In genomic region chr9:136849038-136849959, GRCh38 we compare ENCODE assay signal across 8 cellular contexts. TPM values are rescaled to one million over a fixed set of nuclear protein-coding genes. Genes with fewer than 3 reads are reported as not detected.
DNase-seq lines count a peak whose midpoint lies in the region; ATAC-seq, FAIRE-seq and TF ChIP-seq lines count a peak whose summit lies in the region.

Gene PHPT1, plus strand, starts transcription at chr9:136849409. Its CDS starts 22 bp downstream, at chr9:136849431.

- H4K20me1 ChIP-seq in OCI-LY7 (ENCODE audit: insufficient read depth, low read length): no peaks in the 10 kb centered on the region

- no TSS peak for BruUV-seq in OCI-LY7 (replicated peaks; lab: Mats Ljungman, UMichigan)

- intact Hi-C loops in OCI-LY7 (cut with micrococcal nuclease; ENCODE audit: unreplicated experiment): loop anchor here (1.0 to 2.0 kb wide), 3 partner anchors 17 to 40 kb away; partner anchors contain the start of genes EDF1 and TRAF2

- peak within 1 kb of the TSS; percentile 90 for H3K4me3 Mint-ChIP-seq in endothelial cell (ENCODE audit: unreplicated experiment)
- peak within 1 kb of the TSS; percentile 94 for H3K4me3 Mint-ChIP-seq in mesothelial cell of epicardium

- H3K36me3 Mint-ChIP-seq in endothelial cell (ENCODE audit: low read depth, unreplicated experiment) (no peaks in the 10 kb centered on the region), mesothelial cell of epicardium (peaks cover 2% of the 10 kb centered on the region)

- H3K27me3 Mint-ChIP-seq in endothelial cell (ENCODE audit: unreplicated experiment): peaks cover 8% of the 10 kb centered on the region
- peaks cover 16% of the 10 kb centered on the region for H3K27me3 Mint-ChIP-seq in mesothelial cell of epicardium (ENCODE audit: low read depth)

- H3K9me3 Mint-ChIP-seq in endothelial cell (ENCODE audit: unreplicated experiment) (no peaks in the 10 kb centered on the region), mesothelial cell of epicardium (no peaks in the 10 kb centered on the region)

- DNase-seq in D721Med (ENCODE audit: insufficient read length, low spot score) (peak; percentile 98), HuH-7.5 (ENCODE audit: low spot score) (peak; percentile 100), OCI-LY7 (ENCODE audit: low spot score) (peak; percentile 99), activated T-cell treated with anti-CD3 and anti-CD28 coated beads for 1 hour (ENCODE audit: low read depth) (peak; percentile 92), endothelial cell (ENCODE audit: low spot score) (peak; percentile 97), mesothelial cell of epicardium (ENCODE audit: low spot score in 2 of 2, unreplicated experiment in 2 of 2) (peak; percentile 98 to 99)
- DNase-seq in stimulated activated CD8-positive, alpha-beta memory T cell treated with anti-CD3 and anti-CD28 coated beads, Interleukin-15, amount 100 ng/mL, for 48 hours (ENCODE audit: low read depth in 2 of 2): peak; percentile 96 to 97

- H3K79me2 ChIP-seq in OCI-LY7 (ENCODE audit: insufficient read depth, low read depth, low read length): no peaks in the 10 kb centered on the region

- H2AFZ ChIP-seq in OCI-LY7 (ENCODE audit: low read length): peak within 1 kb of the TSS; percentile 45; the same call in 1 of the 2 replicates

- H3K4me2 ChIP-seq in OCI-LY7 (ENCODE audit: low read length): peak within 1 kb of the TSS; percentile 76

- H3K27ac Mint-ChIP-seq in endothelial cell (ENCODE audit: unreplicated experiment) (no peak within 1 kb of the TSS), mesothelial cell of epicardium (peak within 1 kb of the TSS; percentile 96)

- H3K36me3 ChIP-seq in OCI-LY7 (ENCODE audit: insufficient read depth, low read length): peaks cover 4% of the 10 kb centered on the region

- H3K4me3 ChIP-seq in OCI-LY7 (ENCODE audit: low read depth, low read length, poor library complexity, severe bottlenecking): peak within 1 kb of the TSS; percentile 87

- no peaks in the 10 kb centered on the region for H3K9me2 ChIP-seq in OCI-LY7 (ENCODE audit: insufficient read depth, low read length)

- ATAC-seq in GM21526 (IDR thresholded peaks at IDR 0.05; ENCODE audit: low FRiP score, unreplicated experiment): peak; percentile 79

- POLR2A ChIA-PET in OCI-LY7 (lab: Charles Lee): no interaction called here

- peaks cover 10% of the 10 kb centered on the region for H3K4me1 ChIP-seq in OCI-LY7 (ENCODE audit: insufficient read depth, low read length, poor library complexity, severe bottlenecking)

- H3K4me1 Mint-ChIP-seq in endothelial cell (ENCODE audit: unreplicated experiment) (no peaks in the 10 kb centered on the region), mesothelial cell of epicardium (peaks cover 7% of the 10 kb centered on the region)

- CTCF ChIA-PET in OCI-LY7 (lab: Charles Lee; ENCODE audit: unreplicated experiment): no interaction called here

- TF ChIP-seq CTCF in D721Med (IDR thresholded peaks at IDR 0.05; ENCODE audit: insufficient read depth, missing control alignments) (no peak), OCI-LY7 (conservative IDR thresholded peaks at IDR 0.05; ENCODE audit: low read length) (no peak), endothelial cell (IDR thresholded peaks at IDR 0.05; ENCODE audit: unreplicated experiment) (peak; percentile 7), mesothelial cell of epicardium (IDR thresholded peaks at IDR 0.05; ENCODE audit: unreplicated experiment) (no peak)

- H3K27ac ChIP-seq in OCI-LY7 (ENCODE audit: low read depth, low read length, poor library complexity, severe bottlenecking): peak within 1 kb of the TSS; percentile 55

- H3K9me3 ChIP-seq in OCI-LY7 (ENCODE audit: low read length): no peaks in the 10 kb centered on the region

- peak; percentile 16 for FAIRE-seq in D721Med (lab: Jason Lieb, UNC)

RNA-seq across cellular contexts. Expression of gene PHPT1, which starts in this region (rescaled TPM):
- 56.9 and 81.9 TPM in 2 replicates for total RNA-seq in OCI-LY7 (2014; rRNA removed; shearing (Covaris generic))
- total RNA-seq in OCI-LY7 (2022): 42.4 and 49.9 TPM in 2 replicates
- total RNA-seq in endothelial cell (ENCODE audit: unreplicated experiment): 134 TPM
- 159 to 168 TPM (median 168 TPM) in 3 replicates for total RNA-seq in mesothelial cell of epicardium

Comparison
In these comparisons a context has a peak if more than half of its experiments do, and no peak if none do; other contexts are left out.
1. Peak in every context shown above with its lines: DNase-seq, ATAC-seq, H3K4me3 ChIP-seq and H3K27ac ChIP-seq.